1 cellular context compared by ENCODE assay signal in the genomic region with DNA sequence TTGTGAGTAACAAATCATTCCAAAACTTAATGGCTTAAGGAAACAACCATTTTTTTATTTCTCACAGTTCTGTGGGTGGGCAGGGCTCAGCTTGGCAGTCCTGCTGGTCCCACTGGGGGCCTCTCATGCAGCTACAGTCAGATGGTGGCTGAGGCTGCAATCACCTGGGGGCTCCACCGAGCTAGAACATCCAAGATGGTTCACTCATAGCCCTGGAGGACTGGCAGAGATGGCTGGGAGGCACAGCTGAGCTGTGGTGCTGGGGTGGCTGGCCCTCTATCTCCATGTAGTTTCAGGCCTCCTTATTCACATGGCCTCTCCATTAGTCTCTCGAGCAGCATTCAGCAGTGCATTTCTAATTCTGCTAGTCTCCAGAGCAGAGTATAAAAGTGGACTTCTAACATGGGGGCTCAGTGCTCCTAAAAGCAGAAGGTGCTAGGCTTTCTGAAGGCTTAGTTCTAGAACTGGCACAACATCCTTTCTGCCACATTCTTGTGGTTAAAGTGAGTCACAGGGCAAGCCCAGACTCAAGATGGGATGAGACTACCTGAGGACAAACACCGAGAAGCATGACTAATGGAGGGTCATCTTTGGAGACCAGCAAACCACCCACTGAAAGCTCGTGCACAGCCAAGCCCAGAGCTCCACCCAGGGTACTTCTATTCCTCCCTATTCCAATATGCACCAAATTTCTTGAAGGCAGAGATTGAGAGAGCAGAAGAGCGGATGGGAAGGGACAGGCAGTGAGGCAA.
TF ChIP-seq lines count a peak whose summit lies in the region.

No MANE protein-coding gene starts in this region.

TF ChIP-seq in IMR-90, 13 proteins besides CTCF, POLR2A, EP300 and RAD21:
- TF ChIP-seq MAZ (IDR thresholded peaks at IDR 0.05; ENCODE audit: borderline replicate concordance, low read depth, low read length) (no peak), CHD1 (IDR thresholded peaks at IDR 0.05; ENCODE audit: low read depth, low read length) (no peak), NFE2L2 (IDR thresholded peaks at IDR 0.05; ENCODE audit: low read depth, low read length) (no peak), RCOR1 (IDR thresholded peaks at IDR 0.05; ENCODE audit: insufficient replicate concordance, low read length) (peak; percentile 42), SMC3 (IDR thresholded peaks at IDR 0.05; ENCODE audit: low read depth, low read length) (no peak), CEBPB (IDR thresholded peaks at IDR 0.05; ENCODE audit: low read depth, low read length) (no peak), FOS (IDR thresholded peaks at IDR 0.05; ENCODE audit: low read depth, low read length) (peak; percentile 69), MAFK (IDR thresholded peaks at IDR 0.05; ENCODE audit: low read depth, low read length) (no peak), MXI1 (IDR thresholded peaks at IDR 0.05; ENCODE audit: borderline replicate concordance, low read depth, low read length) (no peak), BHLHE40 (IDR thresholded peaks at IDR 0.05; ENCODE audit: low read depth, low read length) (peak; percentile 68), RFX5 (IDR thresholded peaks at IDR 0.05; ENCODE audit: low read depth, low read length) (no peak)
- TF ChIP-seq, protein P1, sequence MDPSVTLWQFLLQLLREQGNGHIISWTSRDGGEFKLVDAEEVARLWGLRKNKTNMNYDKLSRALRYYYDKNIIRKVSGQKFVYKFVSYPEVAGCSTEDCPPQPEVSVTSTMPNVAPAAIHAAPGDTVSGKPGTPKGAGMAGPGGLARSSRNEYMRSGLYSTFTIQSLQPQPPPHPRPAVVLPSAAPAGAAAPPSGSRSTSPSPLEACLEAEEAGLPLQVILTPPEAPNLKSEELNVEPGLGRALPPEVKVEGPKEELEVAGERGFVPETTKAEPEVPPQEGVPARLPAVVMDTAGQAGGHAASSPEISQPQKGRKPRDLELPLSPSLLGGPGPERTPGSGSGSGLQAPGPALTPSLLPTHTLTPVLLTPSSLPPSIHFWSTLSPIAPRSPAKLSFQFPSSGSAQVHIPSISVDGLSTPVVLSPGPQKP (IDR thresholded peaks at IDR 0.05; ENCODE audit: borderline replicate concordance, low read depth, low read length) = no peak
- TF ChIP-seq, protein P2, sequence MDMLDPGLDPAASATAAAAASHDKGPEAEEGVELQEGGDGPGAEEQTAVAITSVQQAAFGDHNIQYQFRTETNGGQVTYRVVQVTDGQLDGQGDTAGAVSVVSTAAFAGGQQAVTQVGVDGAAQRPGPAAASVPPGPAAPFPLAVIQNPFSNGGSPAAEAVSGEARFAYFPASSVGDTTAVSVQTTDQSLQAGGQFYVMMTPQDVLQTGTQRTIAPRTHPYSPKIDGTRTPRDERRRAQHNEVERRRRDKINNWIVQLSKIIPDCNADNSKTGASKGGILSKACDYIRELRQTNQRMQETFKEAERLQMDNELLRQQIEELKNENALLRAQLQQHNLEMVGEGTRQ (IDR thresholded peaks at IDR 0.05; ENCODE audit: low read depth, low read length) = no peak
